ENCODE assay signal across 20 cellular contexts in the genomic region with DNA sequence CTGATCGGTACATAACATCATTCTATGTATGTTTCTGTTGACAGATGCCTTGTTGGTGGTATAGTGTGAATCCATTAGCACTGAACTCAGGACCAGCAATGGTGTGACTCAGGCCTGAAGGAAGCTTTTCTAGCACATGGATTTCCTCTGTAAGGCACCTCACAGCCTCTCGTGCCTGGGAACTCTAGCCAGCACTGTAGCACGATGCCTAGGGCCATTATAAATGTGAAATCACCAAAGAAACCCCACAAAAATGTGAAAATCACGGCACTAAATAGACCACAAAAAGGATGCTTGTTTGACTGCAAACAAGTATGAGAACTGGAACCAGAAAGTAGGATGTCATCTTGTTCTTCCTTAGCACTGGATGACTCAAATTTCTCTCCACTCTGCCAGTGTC.
"Had no signal": no experiment of that assay in that cellular context is flagged by ENCODE, and none has a peak within 500 bp of the region (broad histone marks: within the 10 kb centered on the region; RNA-seq: fewer than 3 reads in every experiment).

No MANE protein-coding gene starts in this region.

- DNase-seq: dermis blood vessel endothelial cell; effector memory CD4-positive, alpha-beta T cell; foreskin keratinocyte; glutamatergic neuron; heart right ventricle; hippocampal formation; left cardiac atrium; left lung; mesendoderm; midbrain; naive thymus-derived CD4-positive, alpha-beta T cell; stimulated activated CD4-positive, alpha-beta T cell treated with anti-CD3 and anti-CD28 coated beads, Interleukin-12 subunit alpha, Interleukin-12 subunit beta, amount 100 ng/mL, for 4 hours; stimulated activated CD4-positive, alpha-beta T cell treated with anti-CD3 and anti-CD28 coated beads, Interleukin-1b, Interleukin-23, amount 100 ng/mL, for 48 hours; stimulated activated CD4-positive, alpha-beta T cell treated with anti-CD3 and anti-CD28 coated beads, Interleukin-4, amount 100 ng/mL, for 1 hour; stimulated activated CD8-positive, alpha-beta memory T cell treated with anti-CD3 and anti-CD28 coated beads, Interleukin-4, amount 100 ng/mL, for 48 hours; stimulated activated naive CD4-positive, alpha-beta T cell; stimulated activated naive CD8-positive, alpha-beta T cell treated with anti-CD3 and anti-CD28 coated beads, Interleukin-15, amount 100 ng/mL, for 72 hours; transverse colon; upper lobe of right lung; uterus had no signal
